ENCODE assay signal across 8 cellular contexts in the genomic region with DNA sequence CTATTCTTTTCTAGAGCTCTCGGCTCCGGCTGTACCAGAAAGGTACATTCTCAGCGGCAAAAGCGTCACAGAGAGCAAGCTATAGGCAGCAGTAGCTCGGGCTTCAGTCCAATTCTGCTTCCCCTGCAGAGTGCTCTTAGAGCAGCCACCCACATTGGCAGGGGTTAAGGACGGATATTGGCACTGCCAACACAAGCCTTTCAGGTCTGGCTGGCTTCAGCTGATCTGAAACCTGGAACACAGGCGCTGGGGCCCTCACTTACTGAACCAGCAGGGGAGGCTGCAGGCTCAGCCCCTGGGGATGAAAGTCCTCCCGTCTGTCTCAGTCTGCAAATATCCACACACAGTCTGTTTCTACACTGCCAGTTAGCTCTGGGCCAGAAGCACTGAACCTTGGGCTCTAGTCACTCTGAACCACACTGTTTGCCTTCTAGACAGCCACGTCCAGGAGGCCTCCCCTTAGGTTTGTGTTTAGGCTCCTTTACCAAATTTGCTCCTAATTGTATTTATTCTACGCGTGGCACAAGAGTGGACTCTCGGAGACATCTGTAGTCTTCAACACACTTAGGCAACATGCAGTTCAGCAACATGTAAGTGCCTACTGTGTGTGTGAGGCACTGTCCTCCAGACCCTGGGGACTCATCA. TPM values are rescaled to one million over a fixed set of nuclear protein-coding genes. Genes with fewer than 3 reads are reported as not detected.
DNase-seq lines count a peak whose midpoint lies in the region; ATAC-seq and TF ChIP-seq lines count a peak whose summit lies in the region.

No MANE protein-coding gene starts in this region.

- TF ChIP-seq CTCF in GM12873 (IDR thresholded peaks at IDR 0.05; ENCODE audit: insufficient read depth, low read depth, low read length, missing control alignments): peak; percentile 67
- TF ChIP-seq CTCF in Panc1 (IDR thresholded peaks at IDR 0.05): no peak
- peak; percentile 72 for TF ChIP-seq CTCF in foreskin keratinocyte (conservative IDR thresholded peaks at IDR 0.05)
- TF ChIP-seq CTCF in prostate gland (IDR thresholded peaks at IDR 0.05): peak; percentile 33 to 96 (median 86)

- DNase-seq in Panc1 (ENCODE audit: low read depth, low spot score) (no peak), foreskin keratinocyte (no peak), prostate gland (ENCODE audit: low spot score) (peak; percentile 92), HAP-1 (ENCODE audit: low spot score in 2 of 2) (no peak)
- DNase-seq in stimulated activated CD4-positive, alpha-beta T cell treated with anti-CD3 and anti-CD28 coated beads, Interleukin-2, amount 100 ng/mL, for 48 hours: no peak

- no TSS peak for BruUV-seq in Panc1 (replicated peaks; lab: Mats Ljungman, UMichigan)

- no peaks in the 10 kb centered on the region for H3K36me3 ChIP-seq in Panc1 (ENCODE audit: control insufficient read depth, insufficient read depth, low read length)
- no peaks in the 10 kb centered on the region for H3K36me3 ChIP-seq in prostate gland
- H3K36me3 ChIP-seq in HAP-1 (replicated peaks): no peaks in the 10 kb centered on the region

- POLR2A ChIA-PET in Panc1 (lab: Charles Lee): no interaction called here

- TF ChIP-seq POLR2A in prostate gland (IDR thresholded peaks at IDR 0.05): no peak

- H3K27me3 ChIP-seq in Panc1 (ENCODE audit: control insufficient read depth, insufficient read depth, low read length): no peaks in the 10 kb centered on the region
- H3K27me3 ChIP-seq in foreskin keratinocyte: no peaks in the 10 kb centered on the region
- H3K27me3 ChIP-seq in prostate gland (replicated peaks; ENCODE audit: insufficient read depth): no peaks in the 10 kb centered on the region
- H3K27me3 ChIP-seq in HAP-1 (ENCODE audit: low read depth): no peaks in the 10 kb centered on the region

- intact Hi-C loops in Panc1 (cut with micrococcal nuclease; ENCODE audit: unreplicated experiment): no loop called here
- intact Hi-C loops in prostate gland (cut with DNase I): loop anchor here (5.0 kb wide), 2 partner anchors 38 to 137 kb away; partner anchors contain the start of gene HIC1

- H3K4me3 ChIP-seq in Panc1 (ENCODE audit: low read depth in 2 of 2, low read length in 2 of 2): no peak overlapping the region
- H3K4me3 ChIP-seq in prostate gland: no peak overlapping the region
- no peak overlapping the region for H3K4me3 ChIP-seq in HAP-1

- ATAC-seq in Panc1: peak; percentile 69; the same call in 1 of the 2 replicates
- peak; percentile 38 for ATAC-seq in foreskin keratinocyte
- ATAC-seq in HG03457 (IDR thresholded peaks at IDR 0.05; ENCODE audit: unreplicated experiment): no peak
- ATAC-seq in HG02642 (IDR thresholded peaks at IDR 0.05; ENCODE audit: poor library complexity, unreplicated experiment): no peak

- WGBS in prostate gland: 48% methylated on average over 12 of the region's 12 CpGs

- H3K27ac ChIP-seq in Panc1 (ENCODE audit: low read length): no peak overlapping the region
- H3K27ac ChIP-seq in foreskin keratinocyte: no peak overlapping the region
- peak overlapping the region; percentile 24 to 28 for H3K27ac ChIP-seq in prostate gland

- peaks cover 3% of the 10 kb centered on the region; the same call in 1 of the 2 replicates for H3K4me1 ChIP-seq in Panc1 (ENCODE audit: control insufficient read depth, insufficient read depth, low read length)
- H3K4me1 ChIP-seq in foreskin keratinocyte: peaks cover 6% of the 10 kb centered on the region
- H3K4me1 ChIP-seq in prostate gland (replicated peaks): peaks cover 5% of the 10 kb centered on the region
- H3K4me1 ChIP-seq in HAP-1: no peaks in the 10 kb centered on the region

- in situ Hi-C loops in Panc1 (cut with HindIII; ENCODE audit: low pct_unique_long_range_greater_than_20kb, low sequenced_read_pairs) (no loop called here), HAP-1 (cut with MboI; ENCODE audit: low sequenced_read_pairs) (no loop called here)

- CTCF ChIA-PET in Panc1 (lab: Charles Lee): interaction anchor here (0.6 kb wide), 1 partner anchor 1568 kb away, joined by 3 read pairs; no protein-coding TSS in a partner anchor

- H3K9me3 ChIP-seq in Panc1 (ENCODE audit: control insufficient read depth, insufficient read depth, low read depth, low read length): no peaks in the 10 kb centered on the region
- no peaks in the 10 kb centered on the region for H3K9me3 ChIP-seq in prostate gland
- no peaks in the 10 kb centered on the region for H3K9me3 ChIP-seq in HAP-1

RNA-seq across cellular contexts. Expression of gene HIC1, which starts 40.1 kb away (rescaled TPM):
- total RNA-seq in Panc1 (2021; ENCODE audit: unreplicated experiment) (1.4 TPM), foreskin keratinocyte (1.5 and 3.0 TPM in 2 replicates), prostate gland (10 to 100 TPM; 20.5 to 33.1 TPM)
- 0.96 TPM for polyA plus RNA-seq in Panc1 (2012; ENCODE audit: insufficient read length)
- 0.99 and 2.4 TPM in 2 replicates for polyA plus RNA-seq in foreskin keratinocyte

RNA-seq across cellular contexts. Expression of gene OVCA2, which starts 53.2 kb away (rescaled TPM):
- total RNA-seq in Panc1 (2021; ENCODE audit: unreplicated experiment) (42.5 TPM), foreskin keratinocyte (55.7 and 61.6 TPM in 2 replicates), prostate gland (10 to 100 TPM; 52.2 to 57.5 TPM)
- polyA plus RNA-seq in Panc1 (2012; ENCODE audit: insufficient read length): 39.8 TPM
- polyA plus RNA-seq in foreskin keratinocyte: 71.6 and 74.4 TPM in 2 replicates

Comparison
In these comparisons a context has a peak if more than half of its experiments do, and no peak if none do; other contexts are left out.
1. ATAC-seq: peak in Panc1 (single experiment) and foreskin keratinocyte (single experiment); none in HG03457 (single experiment) and HG02642 (single experiment).
2. H3K27ac ChIP-seq: peak in prostate gland (2 of 2); none in Panc1 (single experiment) and foreskin keratinocyte (single experiment).